ENCODE assay signal across 9 cellular contexts in genomic region chrX:11787564-11787963, GRCh38. TPM values are rescaled to one million over a fixed set of nuclear protein-coding genes. Genes with fewer than 3 reads are reported as not detected.
A peak's percentile ranks its signal among the peaks of the same experiment; 100 is the strongest.
DNase-seq lines count a peak whose midpoint lies in the region; ATAC-seq and TF ChIP-seq lines count a peak whose summit lies in the region.
"Had no signal": no experiment of that assay in that cellular context is flagged by ENCODE, and none has a peak within 500 bp of the region (broad histone marks: within the 10 kb centered on the region; RNA-seq: fewer than 3 reads in every experiment).

No MANE protein-coding gene starts in this region.

- H3K36me3 ChIP-seq in gastroesophageal sphincter = no peaks in the 10 kb centered on the region
- no peaks in the 10 kb centered on the region for H3K36me3 ChIP-seq in parathyroid adenoma (ENCODE audit: control insufficient read depth, insufficient read depth, low read length)
- H3K36me3 ChIP-seq in suprapubic skin = no peaks in the 10 kb centered on the region
- H3K36me3 ChIP-seq: SJSA1 had no signal

- no peaks in the 10 kb centered on the region for H3K9me3 ChIP-seq in gastroesophageal sphincter
- no peaks in the 10 kb centered on the region for H3K9me3 ChIP-seq in parathyroid adenoma (ENCODE audit: control insufficient read depth, low read length)
- H3K9me3 ChIP-seq in suprapubic skin = no peaks in the 10 kb centered on the region
- H3K9me3 ChIP-seq: SJSA1 had no signal

- TF ChIP-seq POLR2A in gastroesophageal sphincter (IDR thresholded peaks at IDR 0.05) (no peak), suprapubic skin (IDR thresholded peaks at IDR 0.05) (no peak)

- WGBS in gastroesophageal sphincter (ENCODE audit: low coverage in 1 of 2), 2 donors = 29 to 35% methylated on average over 3 to 9 of the region's 18 CpGs
- WGBS in suprapubic skin = 37% methylated on average over 18 of the region's 18 CpGs

- no peaks in the 10 kb centered on the region for H3K79me2 ChIP-seq in parathyroid adenoma

- H3K27me3 ChIP-seq in gastroesophageal sphincter (no peaks in the 10 kb centered on the region), parathyroid adenoma (ENCODE audit: control insufficient read depth, insufficient read depth, low read length) (no peaks in the 10 kb centered on the region), suprapubic skin (no peaks in the 10 kb centered on the region)
- H3K27me3 ChIP-seq: SJSA1 had no signal

- peak; percentile 26 to 66 (median 38) for TF ChIP-seq CTCF in gastroesophageal sphincter (IDR thresholded peaks at IDR 0.05)
- TF ChIP-seq CTCF in parathyroid adenoma (IDR thresholded peaks at IDR 0.05) = peak; percentile 28
- TF ChIP-seq CTCF in suprapubic skin (IDR thresholded peaks at IDR 0.05) = peak in 1 of 2 donors; percentile 29

- H3K4me2 ChIP-seq in parathyroid adenoma (ENCODE audit: low read length) = no peak overlapping the region

- TF ChIP-seq EP300 in gastroesophageal sphincter (IDR thresholded peaks at IDR 0.05) (no peak), suprapubic skin (IDR thresholded peaks at IDR 0.05) (no peak)

- ATAC-seq in gastroesophageal sphincter (peak; percentile 72), GM21619 (IDR thresholded peaks at IDR 0.05; ENCODE audit: unreplicated experiment) (no peak)

- no peak overlapping the region for H3K9ac ChIP-seq in parathyroid adenoma

- H3K4me1 ChIP-seq in gastroesophageal sphincter (no peaks in the 10 kb centered on the region), parathyroid adenoma (no peaks in the 10 kb centered on the region), suprapubic skin (no peaks in the 10 kb centered on the region)
- H3K4me1 ChIP-seq: SJSA1 had no signal

- H3K27ac ChIP-seq in gastroesophageal sphincter (no peak overlapping the region), parathyroid adenoma (no peak overlapping the region), suprapubic skin (no peak overlapping the region)
- H3K27ac ChIP-seq: SJSA1 had no signal

- peak overlapping the region; percentile 60 for H2AFZ ChIP-seq in parathyroid adenoma

- DNase-seq in GM03348 (ENCODE audit: low spot score) = peak; percentile 69
- peak; percentile 71 for DNase-seq in NCI-H2227 (lab: John Stamatoyannopoulos, UW; ENCODE audit: unreplicated experiment)
- peak; percentile 41 to 54 for DNase-seq in activated T-helper 1 cell treated with anti-CD3 and anti-CD28 coated beads, Interleukin-2, amount 50 U/mL, for 16 hours (ENCODE audit: low read depth in 1 of 2, low spot score in 1 of 2)
- DNase-seq in suprapubic skin (ENCODE audit: low spot score in 2 of 2) = peak; percentile 65 to 77
- no peak for DNase-seq in SW 1271 (lab: John Stamatoyannopoulos, UW)

- H3K4me3 ChIP-seq in gastroesophageal sphincter (peak overlapping the region; percentile 24 to 34), parathyroid adenoma (ENCODE audit: low read depth, low read length) (no peak overlapping the region), suprapubic skin (peak overlapping the region; percentile 22)
- H3K4me3 ChIP-seq: SJSA1 had no signal

RNA-seq across cellular contexts. Expression of gene MSL3, which starts 29.5 kb away (rescaled TPM):
- 10 to 100 TPM; 16.2 to 26.9 (median 22.4) TPM for total RNA-seq in gastroesophageal sphincter
- 10 to 100 TPM; 20.9 to 44.8 (median 26.0) TPM for total RNA-seq in suprapubic skin

Comparison
In these comparisons a context has a peak if more than half of its experiments do, and no peak if none do; other contexts are left out.
1. DNase-seq: peak in GM03348 (single experiment), NCI-H2227 (single experiment), activated T-helper 1 cell treated with anti-CD3 and anti-CD28 coated beads, Interleukin-2, amount 50 U/mL, for 16 hours (2 of 2) and suprapubic skin (2 of 2); none in SW 1271 (0 of 2).